1 cellular context compared by ENCODE assay signal in the genomic region with DNA sequence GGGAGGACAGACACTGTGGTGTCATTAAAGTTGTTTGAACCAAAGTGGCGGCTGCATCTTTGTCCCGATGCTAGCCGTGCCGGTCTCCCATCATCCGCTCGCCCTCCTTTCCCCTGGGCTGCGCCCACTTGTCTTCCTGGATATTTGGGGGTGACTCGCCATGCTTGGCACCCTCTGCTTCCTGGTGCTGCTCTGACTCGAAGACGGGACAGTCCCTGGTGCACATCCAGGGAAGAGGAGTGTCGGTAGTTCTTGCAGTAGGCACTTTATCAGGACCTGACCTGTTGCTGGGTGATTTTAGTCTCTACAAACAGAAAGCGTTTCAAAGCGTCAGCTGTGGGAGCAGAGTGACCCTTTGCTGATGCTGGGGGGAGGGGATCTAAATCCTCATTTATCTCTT.
TF ChIP-seq lines count a peak whose summit lies in the region.

No MANE protein-coding gene starts in this region.

TF ChIP-seq in K562, 482 proteins besides CTCF, POLR2A, EP300 and RAD21:
- TF ChIP-seq CEBPZ (IDR thresholded peaks at IDR 0.05; ENCODE audit: borderline replicate concordance, low read depth, low read length) (no peak), ARHGAP35 (IDR thresholded peaks at IDR 0.05; ENCODE audit: partially characterized antibody) (no peak), PKNOX1 (IDR thresholded peaks at IDR 0.05) (no peak), RBM14 (IDR thresholded peaks at IDR 0.05; ENCODE audit: borderline replicate concordance, insufficient read depth, low read depth, low read length) (no peak), ZNF75A (CRISPR knock-in tag; IDR thresholded peaks at IDR 0.05) (no peak), FOXK2 (conservative IDR thresholded peaks at IDR 0.05 in 1 of 2, IDR thresholded peaks at IDR 0.05 in 1 of 2; ENCODE audit: low read depth in 2 of 2) (no peak), ATF2 (CRISPR knock-in tag; IDR thresholded peaks at IDR 0.05) (no peak), ZNF592 (IDR thresholded peaks at IDR 0.05) (no peak), NCOA2 (IDR thresholded peaks at IDR 0.05; ENCODE audit: partially characterized antibody in 2 of 2) (no peak), GABPB2 (CRISPR knock-in tag; conservative IDR thresholded peaks at IDR 0.05) (no peak), ZBTB5 (IDR thresholded peaks at IDR 0.05) (no peak), IRF2 (CRISPR knock-in tag; IDR thresholded peaks at IDR 0.05) (no peak)
- TF ChIP-seq, protein P1, sequence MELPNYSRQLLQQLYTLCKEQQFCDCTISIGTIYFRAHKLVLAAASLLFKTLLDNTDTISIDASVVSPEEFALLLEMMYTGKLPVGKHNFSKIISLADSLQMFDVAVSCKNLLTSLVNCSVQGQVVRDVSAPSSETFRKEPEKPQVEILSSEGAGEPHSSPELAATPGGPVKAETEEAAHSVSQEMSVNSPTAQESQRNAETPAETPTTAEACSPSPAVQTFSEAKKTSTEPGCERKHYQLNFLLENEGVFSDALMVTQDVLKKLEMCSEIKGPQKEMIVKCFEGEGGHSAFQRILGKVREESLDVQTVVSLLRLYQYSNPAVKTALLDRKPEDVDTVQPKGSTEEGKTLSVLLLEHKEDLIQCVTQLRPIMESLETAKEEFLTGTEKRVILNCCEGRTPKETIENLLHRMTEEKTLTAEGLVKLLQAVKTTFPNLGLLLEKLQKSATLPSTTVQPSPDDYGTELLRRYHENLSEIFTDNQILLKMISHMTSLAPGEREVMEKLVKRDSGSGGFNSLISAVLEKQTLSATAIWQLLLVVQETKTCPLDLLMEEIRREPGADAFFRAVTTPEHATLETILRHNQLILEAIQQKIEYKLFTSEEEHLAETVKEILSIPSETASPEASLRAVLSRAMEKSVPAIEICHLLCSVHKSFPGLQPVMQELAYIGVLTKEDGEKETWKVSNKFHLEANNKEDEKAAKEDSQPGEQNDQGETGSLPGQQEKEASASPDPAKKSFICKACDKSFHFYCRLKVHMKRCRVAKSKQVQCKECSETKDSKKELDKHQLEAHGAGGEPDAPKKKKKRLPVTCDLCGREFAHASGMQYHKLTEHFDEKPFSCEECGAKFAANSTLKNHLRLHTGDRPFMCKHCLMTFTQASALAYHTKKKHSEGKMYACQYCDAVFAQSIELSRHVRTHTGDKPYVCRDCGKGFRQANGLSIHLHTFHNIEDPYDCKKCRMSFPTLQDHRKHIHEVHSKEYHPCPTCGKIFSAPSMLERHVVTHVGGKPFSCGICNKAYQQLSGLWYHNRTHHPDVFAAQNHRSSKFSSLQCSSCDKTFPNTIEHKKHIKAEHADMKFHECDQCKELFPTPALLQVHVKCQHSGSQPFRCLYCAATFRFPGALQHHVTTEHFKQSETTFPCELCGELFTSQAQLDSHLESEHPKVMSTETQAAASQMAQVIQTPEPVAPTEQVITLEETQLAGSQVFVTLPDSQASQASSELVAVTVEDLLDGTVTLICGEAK (IDR thresholded peaks at IDR 0.05), result no peak
- TF ChIP-seq, protein P1 (CRISPR knock-in tag; IDR thresholded peaks at IDR 0.05), result no peak
